8 cellular contexts compared by ENCODE assay signal in the genomic region with DNA sequence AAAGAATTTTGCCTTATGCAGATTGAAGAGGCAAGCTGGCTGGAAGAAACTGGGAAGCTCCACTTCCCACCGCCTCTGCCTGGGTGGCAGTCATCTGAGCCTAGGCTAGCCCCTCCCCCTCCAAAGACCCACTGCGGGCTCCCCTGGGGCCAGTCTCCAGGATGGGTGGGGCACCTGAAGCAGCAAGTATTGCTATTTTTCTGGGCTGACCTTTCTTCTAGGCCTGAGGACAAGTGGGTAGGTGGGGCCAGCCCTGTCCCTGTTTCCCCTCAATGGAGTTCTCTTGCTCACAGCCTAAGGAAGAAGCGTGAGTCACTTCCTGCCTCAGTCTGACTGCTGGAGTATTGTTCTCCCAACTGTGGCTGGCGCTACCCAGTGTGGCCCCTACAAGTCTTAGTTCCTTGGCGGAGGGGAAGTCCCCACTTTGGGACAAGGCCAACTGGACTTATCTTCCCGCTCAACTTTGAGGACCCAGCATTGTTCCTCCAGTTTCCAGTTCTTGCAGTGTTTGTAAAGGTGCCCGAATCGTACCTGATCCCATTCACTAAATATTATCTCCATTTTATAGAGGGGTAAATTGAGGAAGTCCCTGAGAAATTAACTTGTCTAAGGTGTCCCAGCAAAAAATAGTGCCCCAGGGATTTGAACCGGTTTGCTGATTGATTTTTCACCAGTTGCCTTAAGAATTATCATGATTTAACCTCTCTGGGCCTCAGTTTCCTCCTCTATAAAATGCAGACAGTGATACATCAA. TPM values are rescaled to one million over a fixed set of nuclear protein-coding genes. Genes with fewer than 3 reads are reported as not detected.
A peak's percentile ranks its signal among the peaks of the same experiment; 100 is the strongest.
DNase-seq lines count a peak whose midpoint lies in the region; ATAC-seq and TF ChIP-seq lines count a peak whose summit lies in the region.

No MANE protein-coding gene starts in this region.

- peaks cover 53 to 79% (median 63%) of the 10 kb centered on the region in 10 experiments for H3K4me1 ChIP-seq in BLaER1 treated with 17β-estradiol and CSF1 and Interleukin-3, amounts not matched to agents 10 nM and 100 nM
- H3K4me1 ChIP-seq in HUES6 (ENCODE audit: control insufficient read depth, insufficient read depth, low read length), result peaks cover 57% of the 10 kb centered on the region
- H3K4me1 ChIP-seq in lower lobe of right lung, result peaks cover 66% of the 10 kb centered on the region
- H3K4me1 ChIP-seq in BE2C, result peaks cover 8% of the 10 kb centered on the region; the same call in 1 of the 2 replicates

- peaks cover 0 to 12% (median 0%) of the 10 kb centered on the region in 11 experiments; a peak in 4 of 22 replicates for H3K36me3 ChIP-seq in BLaER1 treated with 17β-estradiol and CSF1 and Interleukin-3, amounts not matched to agents 10 nM and 100 nM
- H3K36me3 ChIP-seq in HUES6 (ENCODE audit: control insufficient read depth, insufficient read depth, low read length) (no peaks in the 10 kb centered on the region), lower lobe of right lung (no peaks in the 10 kb centered on the region), BE2C (no peaks in the 10 kb centered on the region)

- H3K9ac ChIP-seq in BLaER1 treated with 17β-estradiol and CSF1 and Interleukin-3, amounts not matched to agents 10 nM and 100 nM, result peak overlapping the region; percentile 93 to 99 (median 96); a peak in 21 of 22 replicates
- H3K9ac ChIP-seq in HUES6 (ENCODE audit: low read length), result peak overlapping the region; percentile 86

- no peaks in the 10 kb centered on the region for H3K27me3 ChIP-seq in BLaER1 treated with 17β-estradiol and CSF1 and Interleukin-3, amounts not matched to agents 10 nM and 100 nM
- H3K27me3 ChIP-seq in HUES6 (ENCODE audit: control insufficient read depth, insufficient read depth, low read length) (no peaks in the 10 kb centered on the region), lower lobe of right lung (ENCODE audit: low read depth) (no peaks in the 10 kb centered on the region), BE2C (no peaks in the 10 kb centered on the region)

- TF ChIP-seq CTCF in lower lobe of right lung (IDR thresholded peaks at IDR 0.05) (no peak), BE2C (IDR thresholded peaks at IDR 0.05; ENCODE audit: low read depth, low read length) (no peak)

- CTCF ChIA-PET in T-cell (lab: Charles Lee), result interaction anchor here in 1 of 2 donors (0.5 kb wide), 1 partner anchor 469 kb away, joined by 3 read pairs; no protein-coding TSS in a partner anchor

- DNase-seq in T-cell, result peak in 4 of 34 experiments; percentile 23 to 45 (median 38)
- DNase-seq in dermis microvascular lymphatic vessel endothelial cell (ENCODE audit: low read depth in 2 of 2), result peak; percentile 29 to 96
- DNase-seq in lower lobe of right lung, result peak; percentile 88
- DNase-seq in BE2C, result no peak
- DNase-seq in central memory CD4-positive, alpha-beta T cell, result no peak

- H3K27ac ChIP-seq in BLaER1 treated with 17β-estradiol and CSF1 and Interleukin-3, amounts not matched to agents 10 nM and 100 nM, result peak overlapping the region; percentile 28 to 98 (median 94); a peak in 21 of 22 replicates
- H3K27ac ChIP-seq in HUES6 (ENCODE audit: low read depth, low read length) (peak overlapping the region; percentile 79; the same call in 1 of the 2 replicates), lower lobe of right lung (peak overlapping the region; percentile 98)

- H3K4me3 Mint-ChIP-seq in T-cell, result peak overlapping the region; percentile 83 to 88 (median 86)
- peak overlapping the region; percentile 86 for H3K4me3 Mint-ChIP-seq in stimulated activated memory B cell treated with anti-CD40 and anti-IgM and Interleukin-4, amounts not matched to agents 10 μg/mL and 1 μg/mL and 100 μg/mL, for 72 hours

- intact Hi-C loops in lower lobe of right lung (cut with DNase I), result no loop called here

- no peaks in the 10 kb centered on the region for H3K9me3 Mint-ChIP-seq in T-cell
- H3K9me3 Mint-ChIP-seq in stimulated activated memory B cell treated with anti-CD40 and anti-IgM and Interleukin-4, amounts not matched to agents 10 μg/mL and 1 μg/mL and 100 μg/mL, for 72 hours, result no peaks in the 10 kb centered on the region

- H3K27ac Mint-ChIP-seq in T-cell, result peak overlapping the region; percentile 89 to 91
- H3K27ac Mint-ChIP-seq in stimulated activated memory B cell treated with anti-CD40 and anti-IgM and Interleukin-4, amounts not matched to agents 10 μg/mL and 1 μg/mL and 100 μg/mL, for 72 hours, result peak overlapping the region; percentile 82

- H4K20me1 ChIP-seq in BLaER1 treated with 17β-estradiol and CSF1 and Interleukin-3, amounts not matched to agents 10 nM and 100 nM, result peaks cover 20 to 31% (median 28%) of the 10 kb centered on the region in 11 experiments; a peak in 20 of 22 replicates

- ATAC-seq in T-cell (replicated peaks in 1 of 4) (peak in 3 of 4 experiments; percentile 24 to 52 (median 31)), lower lobe of right lung (peak; percentile 73 to 79)
- peak; percentile 50 for ATAC-seq in stimulated activated memory B cell treated with anti-CD40 and anti-IgM and Interleukin-4, amounts not matched to agents 10 μg/mL and 1 μg/mL and 100 μg/mL, for 72 hours

- H3K9me3 ChIP-seq in BLaER1 treated with 17β-estradiol and CSF1 and Interleukin-3, amounts not matched to agents 10 nM and 100 nM (replicated peaks in 1 of 11), result no peaks in the 10 kb centered on the region
- H3K9me3 ChIP-seq in HUES6 (ENCODE audit: control insufficient read depth, insufficient read depth, low read depth, low read length) (no peaks in the 10 kb centered on the region), lower lobe of right lung (no peaks in the 10 kb centered on the region), BE2C (no peaks in the 10 kb centered on the region)

- no peaks in the 10 kb centered on the region for H3K36me3 Mint-ChIP-seq in T-cell
- H3K36me3 Mint-ChIP-seq in stimulated activated memory B cell treated with anti-CD40 and anti-IgM and Interleukin-4, amounts not matched to agents 10 μg/mL and 1 μg/mL and 100 μg/mL, for 72 hours, result no peaks in the 10 kb centered on the region

- peak overlapping the region; percentile 88 to 100 (median 99) for H3K4me2 ChIP-seq in BLaER1 treated with 17β-estradiol and CSF1 and Interleukin-3, amounts not matched to agents 10 nM and 100 nM

- no peaks in the 10 kb centered on the region for H3K27me3 Mint-ChIP-seq in T-cell
- no peaks in the 10 kb centered on the region for H3K27me3 Mint-ChIP-seq in stimulated activated memory B cell treated with anti-CD40 and anti-IgM and Interleukin-4, amounts not matched to agents 10 μg/mL and 1 μg/mL and 100 μg/mL, for 72 hours

- POLR2A ChIA-PET in T-cell (lab: Charles Lee), result interaction anchor here in 1 of 2 donors (0.5 kb wide), 1 partner anchor 66 kb away, joined by 4 read pairs; no protein-coding TSS in a partner anchor

- peaks cover 38 to 47% (median 45%) of the 10 kb centered on the region in 3 donors for H3K4me1 Mint-ChIP-seq in T-cell
- peaks cover 60% of the 10 kb centered on the region for H3K4me1 Mint-ChIP-seq in stimulated activated memory B cell treated with anti-CD40 and anti-IgM and Interleukin-4, amounts not matched to agents 10 μg/mL and 1 μg/mL and 100 μg/mL, for 72 hours

- H3K4me3 ChIP-seq in BLaER1 treated with 17β-estradiol and CSF1 and Interleukin-3, amounts not matched to agents 10 nM and 100 nM, result peak overlapping the region in 7 of 10 experiments; percentile 92 to 98 (median 96); a peak in 12 of 20 replicates
- H3K4me3 ChIP-seq in HUES6 (ENCODE audit: low read depth, low read length), result 0 out of 2 replicates have a peak overlapping the region, but pooled peaks have one; percentile 84
- peak overlapping the region; percentile 81 for H3K4me3 ChIP-seq in lower lobe of right lung
- no peak overlapping the region for H3K4me3 ChIP-seq in BE2C (ENCODE audit: low read depth, low read length)

RNA-seq across cellular contexts. Expression of gene FURIN, which starts 1.4 kb away (rescaled TPM):
- total RNA-seq in T-cell (10 to 100 TPM; 52.8 to 74.0 (median 61.4) TPM), dermis microvascular lymphatic vessel endothelial cell (39.8 and 81.7 TPM in 2 replicates), lower lobe of right lung (86.5 TPM)
- 41.1 TPM for polyA plus RNA-seq in BE2C (2012; ENCODE audit: insufficient read depth, insufficient read length, low read depth)

RNA-seq across cellular contexts. Expression of gene FES, which starts 14.5 kb away (rescaled TPM):
- 1 to 10 TPM; 3.2 to 5.2 (median 4.3) TPM for total RNA-seq in T-cell
- total RNA-seq in dermis microvascular lymphatic vessel endothelial cell, result 52.5 and 55.7 TPM in 2 replicates
- total RNA-seq in lower lobe of right lung, result 51.0 TPM
- 11.9 TPM for polyA plus RNA-seq in BE2C (2012; ENCODE audit: insufficient read depth, insufficient read length, low read depth)

RNA-seq across cellular contexts. Expression of gene MAN2A2, which starts 33.3 kb away (rescaled TPM):
- 100 to 1,000 TPM; 119 to 158 (median 142) TPM for total RNA-seq in T-cell
- 13.6 and 24.4 TPM in 2 replicates for total RNA-seq in dermis microvascular lymphatic vessel endothelial cell
- total RNA-seq in lower lobe of right lung, result 96.9 TPM
- polyA plus RNA-seq in BE2C (2012; ENCODE audit: insufficient read depth, insufficient read length, low read depth), result 111 TPM

Comparison
In these comparisons a context has a peak if more than half of its experiments do, and no peak if none do; other contexts are left out.
1. DNase-seq: peak in dermis microvascular lymphatic vessel endothelial cell (2 of 2) and lower lobe of right lung (single experiment); none in BE2C (single experiment) and central memory CD4-positive, alpha-beta T cell (single experiment).
2. Peak in every context shown above with its lines, with median percentiles within 50 percentile points of each other: H3K27ac ChIP-seq and ATAC-seq.